ENCODE assay signal across 1 cellular context in genomic region chr5:113128082-113128481, GRCh38.
TF ChIP-seq lines count a peak whose summit lies in the region.

No MANE protein-coding gene starts in this region.

TF ChIP-seq in H1, 55 proteins besides CTCF, POLR2A, EP300 and RAD21 (continued from another document):
- TF ChIP-seq CHD7 (IDR thresholded peaks at IDR 0.05; ENCODE audit: insufficient replicate concordance, low read length), result no peak
- TF ChIP-seq KDM1A (IDR thresholded peaks at IDR 0.05; ENCODE audit: borderline replicate concordance, low read length), result no peak
- peak; percentile 83; a peak in 3 of 4 replicates for TF ChIP-seq SIN3A (conservative IDR thresholded peaks at IDR 0.05 in 1 of 2, IDR thresholded peaks at IDR 0.05 in 1 of 2; ENCODE audit: low read depth in 1 of 2, low read length in 2 of 2)
